ENCODE assay signal across 8 cellular contexts in the genomic region with DNA sequence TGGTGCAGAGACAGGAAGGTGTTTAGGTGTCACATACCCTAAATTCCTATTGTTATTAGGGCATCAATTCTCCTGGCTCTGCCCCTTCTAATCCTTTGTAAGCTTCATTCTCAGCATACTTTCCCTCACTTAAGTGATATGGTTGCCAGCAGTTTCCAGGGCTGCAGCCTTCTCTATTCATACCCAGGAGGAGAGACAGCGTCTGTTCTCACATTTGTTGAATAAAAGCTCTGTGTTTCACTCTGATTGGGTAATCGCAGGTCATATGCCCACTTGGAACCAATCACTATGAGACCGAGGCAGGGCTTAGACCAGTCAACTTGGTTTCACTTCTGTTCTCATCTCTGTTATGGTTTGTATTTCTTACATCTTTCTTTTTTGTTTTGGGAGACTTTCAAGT.
DNase-seq lines count a peak whose midpoint lies in the region; ATAC-seq and TF ChIP-seq lines count a peak whose summit lies in the region.

No MANE protein-coding gene starts in this region.

- peak overlapping the region; percentile 21 for H3K4me3 Mint-ChIP-seq in activated naive CD8-positive, alpha-beta T cell treated with anti-CD3 and anti-CD28 coated beads, Interleukin-2, amount 10 ng/mL, durations not matched to agents 7 days and 5 days
- H3K4me3 Mint-ChIP-seq in activated naive CD8-positive, alpha-beta T cell treated with anti-CD3 and anti-CD28 coated beads for 36 hours, result no peak overlapping the region

- 19 to 52% (median 32%) methylated on average over 3 of the region's 3 CpGs for WGBS in stomach, 5 donors

- no peak for DNase-seq in activated naive CD8-positive, alpha-beta T cell treated with anti-CD3 and anti-CD28 coated beads, Interleukin-2, amount 10 ng/mL, durations not matched to agents 7 days and 5 days
- no peak for DNase-seq in activated naive CD8-positive, alpha-beta T cell treated with anti-CD3 and anti-CD28 coated beads for 36 hours
- DNase-seq in NCI-H524 treated with DMSO at 0.1 percent for 48 hours (lab: John Stamatoyannopoulos, UW) (peak; percentile 23), cerebellum (ENCODE audit: low spot score) (peak; percentile 24), left kidney (ENCODE audit: low read depth, low spot score) (peak; percentile 60), stomach (peak; percentile 44), colonic mucosa (no peak)

- POLR2A ChIA-PET in activated naive CD8-positive, alpha-beta T cell treated with anti-CD3 and anti-CD28 coated beads, Interleukin-2, amount 10 ng/mL, durations not matched to agents 7 days and 5 days (lab: Charles Lee), result no interaction called here

- H3K36me3 ChIP-seq in stomach, result no peaks in the 10 kb centered on the region
- H3K36me3 ChIP-seq in colonic mucosa, result no peaks in the 10 kb centered on the region

- H3K27ac Mint-ChIP-seq in activated naive CD8-positive, alpha-beta T cell treated with anti-CD3 and anti-CD28 coated beads, Interleukin-2, amount 10 ng/mL, durations not matched to agents 7 days and 5 days, result no peak overlapping the region
- H3K27ac Mint-ChIP-seq in activated naive CD8-positive, alpha-beta T cell treated with anti-CD3 and anti-CD28 coated beads for 36 hours, result no peak overlapping the region

- peak; percentile 78 for ATAC-seq in activated naive CD8-positive, alpha-beta T cell treated with anti-CD3 and anti-CD28 coated beads, Interleukin-2, amount 10 ng/mL, durations not matched to agents 7 days and 5 days (ENCODE audit: low read depth)
- peak; percentile 97 for ATAC-seq in HG02798 (IDR thresholded peaks at IDR 0.05; ENCODE audit: poor library complexity, unreplicated experiment)

- no peak overlapping the region for H3K9ac ChIP-seq in colonic mucosa (ENCODE audit: low read depth in 2 of 2, low read length in 2 of 2)

- H3K36me3 Mint-ChIP-seq in activated naive CD8-positive, alpha-beta T cell treated with anti-CD3 and anti-CD28 coated beads, Interleukin-2, amount 10 ng/mL, durations not matched to agents 7 days and 5 days, result peaks cover 2% of the 10 kb centered on the region
- H3K36me3 Mint-ChIP-seq in activated naive CD8-positive, alpha-beta T cell treated with anti-CD3 and anti-CD28 coated beads for 36 hours, result peaks cover 3% of the 10 kb centered on the region

- H3K27ac ChIP-seq in stomach, result peak overlapping the region in 1 of 5 donors; percentile 49
- H3K27ac ChIP-seq in colonic mucosa, result no peak overlapping the region

- H3K9me3 Mint-ChIP-seq in activated naive CD8-positive, alpha-beta T cell treated with anti-CD3 and anti-CD28 coated beads, Interleukin-2, amount 10 ng/mL, durations not matched to agents 7 days and 5 days, result no peaks in the 10 kb centered on the region
- no peaks in the 10 kb centered on the region for H3K9me3 Mint-ChIP-seq in activated naive CD8-positive, alpha-beta T cell treated with anti-CD3 and anti-CD28 coated beads for 36 hours

- TF ChIP-seq CTCF in stomach (IDR thresholded peaks at IDR 0.05) (no peak), colonic mucosa (IDR thresholded peaks at IDR 0.05) (no peak)

- no peak for TF ChIP-seq POLR2A in stomach (IDR thresholded peaks at IDR 0.05)

- no peaks in the 10 kb centered on the region for H3K4me1 Mint-ChIP-seq in activated naive CD8-positive, alpha-beta T cell treated with anti-CD3 and anti-CD28 coated beads, Interleukin-2, amount 10 ng/mL, durations not matched to agents 7 days and 5 days
- H3K4me1 Mint-ChIP-seq in activated naive CD8-positive, alpha-beta T cell treated with anti-CD3 and anti-CD28 coated beads for 36 hours, result no peaks in the 10 kb centered on the region

- H3K4me3 ChIP-seq in stomach, result peak overlapping the region; percentile 29 to 39 (median 34)
- no peak overlapping the region for H3K4me3 ChIP-seq in colonic mucosa

- H3K4me1 ChIP-seq in stomach (peaks cover 0 to 7% (median 0%) of the 10 kb centered on the region in 4 donors), colonic mucosa (no peaks in the 10 kb centered on the region)

- no peaks in the 10 kb centered on the region for H3K9me3 ChIP-seq in stomach
- no peaks in the 10 kb centered on the region for H3K9me3 ChIP-seq in colonic mucosa

- no peak for TF ChIP-seq EP300 in stomach (IDR thresholded peaks at IDR 0.05)

- intact Hi-C loops in stomach (cut with DNase I; ENCODE audit: low total_unique reads), result no loop called here
- intact Hi-C loops in colonic mucosa (cut with DNase I), result no loop called here

- H3K27me3 ChIP-seq in stomach, result no peaks in the 10 kb centered on the region
- H3K27me3 ChIP-seq in colonic mucosa, result no peaks in the 10 kb centered on the region

- H3K27me3 Mint-ChIP-seq in activated naive CD8-positive, alpha-beta T cell treated with anti-CD3 and anti-CD28 coated beads, Interleukin-2, amount 10 ng/mL, durations not matched to agents 7 days and 5 days, result no peaks in the 10 kb centered on the region
- no peaks in the 10 kb centered on the region for H3K27me3 Mint-ChIP-seq in activated naive CD8-positive, alpha-beta T cell treated with anti-CD3 and anti-CD28 coated beads for 36 hours

Comparison
In these comparisons a context has a peak if more than half of its experiments do, and no peak if none do; other contexts are left out.
1. DNase-seq: peak in NCI-H524 treated with DMSO at 0.1 percent for 48 hours (single experiment), cerebellum (single experiment), left kidney (single experiment) and stomach (single experiment); none in activated naive CD8-positive, alpha-beta T cell treated with anti-CD3 and anti-CD28 coated beads, Interleukin-2, amount 10 ng/mL, durations not matched to agents 7 days and 5 days (single experiment), activated naive CD8-positive, alpha-beta T cell treated with anti-CD3 and anti-CD28 coated beads for 36 hours (single experiment) and colonic mucosa (single experiment).